ENCODE assay signal across 10 cellular contexts in genomic region chr14:65819567-65819966, GRCh38.
"Had no signal": no experiment of that assay in that cellular context is flagged by ENCODE, and none has a peak within 500 bp of the region (broad histone marks: within the 10 kb centered on the region; RNA-seq: fewer than 3 reads in every experiment).

No MANE protein-coding gene starts in this region.

- FAIRE-seq: H1, H54 had no signal

- H3K36me3 ChIP-seq: HAP-1 had no signal

- H3K4me3 ChIP-seq: GM23338, HAP-1 had no signal

- H3K9me3 ChIP-seq: HAP-1 had no signal

- H2AFZ ChIP-seq: GM23338 had no signal

- DNase-seq: GOT3, H7, H9, HCEC 1CT, HFFc6 had no signal

- H3K4me2 ChIP-seq: GM23338 had no signal

- ATAC-seq: GM23338, HCT116 had no signal
